ENCODE assay signal across 22 cellular contexts in genomic region chr20:22679197-22679596, GRCh38.
DNase-seq lines count a peak whose midpoint lies in the region; TF ChIP-seq lines count a peak whose summit lies in the region.
"Had no signal": no experiment of that assay in that cellular context is flagged by ENCODE, and none has a peak within 500 bp of the region (broad histone marks: within the 10 kb centered on the region; RNA-seq: fewer than 3 reads in every experiment).

No MANE protein-coding gene starts in this region.

- H3K27ac ChIP-seq in right atrium auricular region: no peak overlapping the region
- H3K27ac ChIP-seq in left ventricle myocardium inferior (replicated peaks): no peak overlapping the region
- no peak overlapping the region for H3K27ac ChIP-seq in vagina
- H3K27ac ChIP-seq: A549; BLaER1 treated with 17β-estradiol and CSF1 and Interleukin-3, amounts not matched to agents 10 nM and 100 nM had no signal

- H3K9me3 ChIP-seq in right atrium auricular region (peaks cover 0 to 6% of the 10 kb centered on the region in 2 donors), left ventricle myocardium inferior (replicated peaks) (peaks cover 9% of the 10 kb centered on the region), vagina (no peaks in the 10 kb centered on the region)
- H3K9me3 ChIP-seq: BE2C, HAP-1 had no signal

- H3K4me1 ChIP-seq in right atrium auricular region (no peaks in the 10 kb centered on the region), left ventricle myocardium inferior (peaks cover 1% of the 10 kb centered on the region), vagina (no peaks in the 10 kb centered on the region)
- H3K4me1 ChIP-seq: BE2C, HAP-1 had no signal

- H3K36me3 ChIP-seq in right atrium auricular region: no peaks in the 10 kb centered on the region
- no peaks in the 10 kb centered on the region for H3K36me3 ChIP-seq in left ventricle myocardium inferior
- H3K36me3 ChIP-seq in vagina: no peaks in the 10 kb centered on the region
- H3K36me3 ChIP-seq: BE2C, HAP-1 had no signal

- no peak for TF ChIP-seq POLR2A in vagina (IDR thresholded peaks at IDR 0.05)

- H3K4me3 ChIP-seq in right atrium auricular region (no peak overlapping the region), left ventricle myocardium inferior (no peak overlapping the region), vagina (no peak overlapping the region)
- H3K4me3 ChIP-seq: A549; BLaER1 treated with 17β-estradiol and CSF1 and Interleukin-3, amounts not matched to agents 10 nM and 100 nM; HAP-1 had no signal

- H3K27ac Mint-ChIP-seq in progenitor cell of endocrine pancreas: peak overlapping the region; percentile 97
- H3K27ac Mint-ChIP-seq: CD14-positive monocyte; CD4-positive, alpha-beta T cell; CD8-positive, alpha-beta memory T cell; HFFc6 had no signal

- H3K27me3 Mint-ChIP-seq in progenitor cell of endocrine pancreas: no peaks in the 10 kb centered on the region
- H3K27me3 Mint-ChIP-seq: CD8-positive, alpha-beta memory T cell had no signal

- intact Hi-C loops in left ventricle myocardium inferior (cut with micrococcal nuclease) (no loop called here), vagina (cut with DNase I) (no loop called here), head of caudate nucleus (cut with DNase I) (no loop called here)

- no peaks in the 10 kb centered on the region for H3K27me3 ChIP-seq in right atrium auricular region
- H3K27me3 ChIP-seq in left ventricle myocardium inferior (ENCODE audit: low read depth): peaks cover 74% of the 10 kb centered on the region
- no peaks in the 10 kb centered on the region for H3K27me3 ChIP-seq in vagina
- H3K27me3 ChIP-seq: BE2C; BLaER1 treated with 17β-estradiol and CSF1 and Interleukin-3, amounts not matched to agents 10 nM and 100 nM had no signal

- peaks cover 39% of the 10 kb centered on the region for H3K4me1 Mint-ChIP-seq in progenitor cell of endocrine pancreas (ENCODE audit: low read depth)
- H3K4me1 Mint-ChIP-seq: CD8-positive, alpha-beta memory T cell had no signal

- no peak overlapping the region for H3K4me3 Mint-ChIP-seq in progenitor cell of endocrine pancreas (ENCODE audit: low read depth)
- H3K4me3 Mint-ChIP-seq: CD14-positive monocyte; CD4-positive, alpha-beta T cell; CD8-positive, alpha-beta memory T cell; HFFc6 had no signal

- no peaks in the 10 kb centered on the region for H3K9me3 Mint-ChIP-seq in progenitor cell of endocrine pancreas (ENCODE audit: low read depth)
- H3K9me3 Mint-ChIP-seq: HFFc6 had no signal

- no peaks in the 10 kb centered on the region for H3K36me3 Mint-ChIP-seq in progenitor cell of endocrine pancreas (ENCODE audit: insufficient read depth)
- H3K36me3 Mint-ChIP-seq: CD14-positive monocyte; CD8-positive, alpha-beta memory T cell had no signal

- DNase-seq in right atrium auricular region (ENCODE audit: low spot score): peak; percentile 11
- DNase-seq in left ventricle myocardium inferior: no peak
- DNase-seq in NCI-H69 (lab: John Stamatoyannopoulos, UW): peak; percentile 43
- DNase-seq in progenitor cell of endocrine pancreas (ENCODE audit: low spot score, unreplicated experiment): no peak
- no peak for DNase-seq in vagina (ENCODE audit: extremely low spot score in 2 of 2)
- DNase-seq in head of caudate nucleus: no peak
- DNase-seq: 8988T; ACHN; AML-193; BE2C; Calu3; CD4-positive, alpha-beta T cell; CD8-positive, alpha-beta memory T cell; DMS53; DMS79 treated with DMSO at 0.1 percent for 48 hours; GF-D8; GOT3; HFFc6 had no signal

- TF ChIP-seq CTCF in right atrium auricular region (IDR thresholded peaks at IDR 0.05) (no peak), left ventricle myocardium inferior (IDR thresholded peaks at IDR 0.05; ENCODE audit: borderline replicate concordance) (no peak), progenitor cell of endocrine pancreas (IDR thresholded peaks at IDR 0.05; ENCODE audit: unreplicated experiment) (no peak), vagina (IDR thresholded peaks at IDR 0.05) (no peak)

Comparison
In these comparisons a context has a peak if more than half of its experiments do, and no peak if none do; other contexts are left out.
1. DNase-seq: peak in right atrium auricular region (single experiment) and NCI-H69 (single experiment); none in left ventricle myocardium inferior (single experiment), progenitor cell of endocrine pancreas (single experiment), vagina (0 of 2) and head of caudate nucleus (0 of 42).